ENCODE assay signal across 24 cellular contexts in genomic region chr12:122869207-122869973, GRCh38. TPM values are rescaled to one million over a fixed set of nuclear protein-coding genes. Genes with fewer than 3 reads are reported as not detected.
DNase-seq lines count a peak whose midpoint lies in the region; ATAC-seq and TF ChIP-seq lines count a peak whose summit lies in the region.
"Had no signal": no experiment of that assay in that cellular context is flagged by ENCODE, and none has a peak within 500 bp of the region (broad histone marks: within the 10 kb centered on the region; RNA-seq: fewer than 3 reads in every experiment).

No MANE protein-coding gene starts in this region.

- no peak overlapping the region for H3K27ac Mint-ChIP-seq in activated naive CD8-positive, alpha-beta T cell treated with anti-CD3 and anti-CD28 coated beads, Interleukin-2, amount 10 ng/mL, durations not matched to agents 7 days and 5 days
- H3K27ac Mint-ChIP-seq in activated naive CD8-positive, alpha-beta T cell treated with anti-CD3 and anti-CD28 coated beads, Interleukin-2, amount 50 U/mL, for 24 hours = no peak overlapping the region
- peak overlapping the region; percentile 26 to 87 (median 63) for H3K27ac Mint-ChIP-seq in immature natural killer cell
- H3K27ac Mint-ChIP-seq: mesothelial cell of epicardium had no signal

- no peak for TF ChIP-seq EP300 in stomach (IDR thresholded peaks at IDR 0.05)

- WGBS in stomach, 5 donors = 80 to 92% (median 91%) methylated on average over 8 of the region's 8 CpGs

- peaks cover 43% of the 10 kb centered on the region for H3K4me1 ChIP-seq in RWPE2 (ENCODE audit: insufficient read depth, poor library complexity, severe bottlenecking)
- peaks cover 69 to 99% (median 97%) of the 10 kb centered on the region in 4 donors for H3K4me1 ChIP-seq in stomach

- H3K4me3 ChIP-seq in RWPE2 (ENCODE audit: severe bottlenecking) (no peak overlapping the region), stomach (no peak overlapping the region)
- H3K4me3 ChIP-seq: body of pancreas, left lung, pancreas had no signal

- H3K27me3 Mint-ChIP-seq in activated naive CD8-positive, alpha-beta T cell treated with anti-CD3 and anti-CD28 coated beads, Interleukin-2, amount 10 ng/mL, durations not matched to agents 7 days and 5 days = no peaks in the 10 kb centered on the region
- peaks cover 3% of the 10 kb centered on the region for H3K27me3 Mint-ChIP-seq in activated naive CD8-positive, alpha-beta T cell treated with anti-CD3 and anti-CD28 coated beads, Interleukin-2, amount 50 U/mL, for 24 hours
- H3K27me3 Mint-ChIP-seq in immature natural killer cell (ENCODE audit: low read depth in 3 of 3) = peaks cover 12 to 30% (median 22%) of the 10 kb centered on the region in 3 donors

- TF ChIP-seq POLR2A in stomach (IDR thresholded peaks at IDR 0.05) = no peak

- POLR2A ChIA-PET in activated naive CD8-positive, alpha-beta T cell treated with anti-CD3 and anti-CD28 coated beads, Interleukin-2, amount 10 ng/mL, durations not matched to agents 7 days and 5 days (lab: Charles Lee) = interaction anchor here (0.7 kb wide), 2 partner anchors 373 to 973 kb away, joined by 3 read pairs; no protein-coding TSS in a partner anchor

- H3K36me3 Mint-ChIP-seq in activated naive CD8-positive, alpha-beta T cell treated with anti-CD3 and anti-CD28 coated beads, Interleukin-2, amount 10 ng/mL, durations not matched to agents 7 days and 5 days = peaks cover 28% of the 10 kb centered on the region
- peaks cover 30% of the 10 kb centered on the region for H3K36me3 Mint-ChIP-seq in activated naive CD8-positive, alpha-beta T cell treated with anti-CD3 and anti-CD28 coated beads, Interleukin-2, amount 50 U/mL, for 24 hours (ENCODE audit: low read depth)
- H3K36me3 Mint-ChIP-seq in immature natural killer cell = peaks cover 11 to 31% (median 11%) of the 10 kb centered on the region in 3 donors

- no peak for ATAC-seq in activated naive CD8-positive, alpha-beta T cell treated with anti-CD3 and anti-CD28 coated beads, Interleukin-2, amount 10 ng/mL, durations not matched to agents 7 days and 5 days (ENCODE audit: low read depth)
- ATAC-seq in activated naive CD8-positive, alpha-beta T cell treated with anti-CD3 and anti-CD28 coated beads, Interleukin-2, amount 50 U/mL, for 24 hours = no peak
- no peak for ATAC-seq in RWPE2 (ENCODE audit: low read depth)
- no peak for ATAC-seq in HG03442 (IDR thresholded peaks at IDR 0.05; ENCODE audit: unreplicated experiment)
- ATAC-seq: body of pancreas, esophagus mucosa, HCT116, left lung, pancreas had no signal

- intact Hi-C loops in stomach (cut with DNase I; ENCODE audit: low total_unique reads) = no loop called here

- no peaks in the 10 kb centered on the region for H3K9me3 Mint-ChIP-seq in activated naive CD8-positive, alpha-beta T cell treated with anti-CD3 and anti-CD28 coated beads, Interleukin-2, amount 10 ng/mL, durations not matched to agents 7 days and 5 days
- H3K9me3 Mint-ChIP-seq in activated naive CD8-positive, alpha-beta T cell treated with anti-CD3 and anti-CD28 coated beads, Interleukin-2, amount 50 U/mL, for 24 hours = no peaks in the 10 kb centered on the region
- H3K9me3 Mint-ChIP-seq in immature natural killer cell = no peaks in the 10 kb centered on the region
- H3K9me3 Mint-ChIP-seq: mesothelial cell of epicardium had no signal

- no peaks in the 10 kb centered on the region for H3K27me3 ChIP-seq in RWPE2 (ENCODE audit: insufficient read depth, poor library complexity, severe bottlenecking)
- H3K27me3 ChIP-seq in stomach = no peaks in the 10 kb centered on the region
- H3K27me3 ChIP-seq: body of pancreas, left lung, pancreas, upper lobe of left lung had no signal

- no peaks in the 10 kb centered on the region for H3K9me3 ChIP-seq in RWPE2 (ENCODE audit: severe bottlenecking)
- H3K9me3 ChIP-seq in stomach = no peaks in the 10 kb centered on the region
- H3K9me3 ChIP-seq: body of pancreas, left lung, pancreas, upper lobe of left lung had no signal

- H3K36me3 ChIP-seq in RWPE2 (ENCODE audit: low read depth) = peaks cover 70% of the 10 kb centered on the region
- H3K36me3 ChIP-seq in stomach = peaks cover 45 to 68% (median 64%) of the 10 kb centered on the region in 4 donors

- no peak for TF ChIP-seq CTCF in RWPE2 (IDR thresholded peaks at IDR 0.05; ENCODE audit: poor library complexity, severe bottlenecking)
- no peak for TF ChIP-seq CTCF in stomach (IDR thresholded peaks at IDR 0.05)

- H3K27ac ChIP-seq in RWPE2 (ENCODE audit: poor library complexity, severe bottlenecking) (peak overlapping the region; percentile 80), stomach (peak overlapping the region; percentile 32 to 91 (median 86))

- no peak overlapping the region for H3K4me3 Mint-ChIP-seq in activated naive CD8-positive, alpha-beta T cell treated with anti-CD3 and anti-CD28 coated beads, Interleukin-2, amount 10 ng/mL, durations not matched to agents 7 days and 5 days
- no peak overlapping the region for H3K4me3 Mint-ChIP-seq in activated naive CD8-positive, alpha-beta T cell treated with anti-CD3 and anti-CD28 coated beads, Interleukin-2, amount 50 U/mL, for 24 hours
- peak overlapping the region; percentile 25 to 99 (median 31) for H3K4me3 Mint-ChIP-seq in immature natural killer cell
- H3K4me3 Mint-ChIP-seq: mesothelial cell of epicardium had no signal

- DNase-seq in activated naive CD8-positive, alpha-beta T cell treated with anti-CD3 and anti-CD28 coated beads, Interleukin-2, amount 10 ng/mL, durations not matched to agents 7 days and 5 days = peak; percentile 3
- DNase-seq in activated naive CD8-positive, alpha-beta T cell treated with anti-CD3 and anti-CD28 coated beads, Interleukin-2, amount 50 U/mL, for 24 hours = no peak
- DNase-seq in RWPE2 (ENCODE audit: low spot score) = no peak
- no peak for DNase-seq in immature natural killer cell
- DNase-seq in stomach = peak; percentile 16
- no peak for DNase-seq in C1 segment of cervical spinal cord (lab: John Stamatoyannopoulos, UW)
- no peak for DNase-seq in activated CD8-positive, alpha-beta memory T cell treated with anti-CD3 and anti-CD28 coated beads, Interleukin-2, amount 50 U/mL, for 4 hours
- DNase-seq: activated CD4-positive, alpha-beta T cell treated with anti-CD3 and anti-CD28 coated beads, Interleukin-2, amount 50 U/mL, for 48 hours; body of pancreas; foreskin melanocyte; hippocampal formation; NCI-H1092; NCI-H2029; NCI-H2227 treated with DMSO at 0.1 percent for 48 hours; NCI-H69; stimulated activated CD4-positive, alpha-beta T cell treated with anti-CD3 and anti-CD28 coated beads, Interleukin-15, amount 100 ng/mL, for 24 hours; T-helper 9 cell had no signal

- H3K4me1 Mint-ChIP-seq in activated naive CD8-positive, alpha-beta T cell treated with anti-CD3 and anti-CD28 coated beads, Interleukin-2, amount 10 ng/mL, durations not matched to agents 7 days and 5 days = peaks cover 33% of the 10 kb centered on the region
- H3K4me1 Mint-ChIP-seq in activated naive CD8-positive, alpha-beta T cell treated with anti-CD3 and anti-CD28 coated beads, Interleukin-2, amount 50 U/mL, for 24 hours = peaks cover 55% of the 10 kb centered on the region
- H3K4me1 Mint-ChIP-seq in immature natural killer cell = peaks cover 60 to 67% of the 10 kb centered on the region in 2 donors

RNA-seq across cellular contexts. Expression of gene VPS37B, which starts 26.5 kb away (rescaled TPM):
- 10 to 100 TPM; 33.4 to 36.8 TPM for total RNA-seq in activated naive CD8-positive, alpha-beta T cell treated with anti-CD3 and anti-CD28 coated beads, Interleukin-2, amount 10 ng/mL, durations not matched to agents 7 days and 5 days
- polyA plus RNA-seq in immature natural killer cell = 10 to 100 TPM; 39.5 to 70.1 (median 43.6) TPM
- total RNA-seq in stomach = 100 to 1,000 TPM in 1 of 5 donors, 10 to 100 TPM in 4; 13.4 to 105 (median 68.5) TPM
- 10 to 100 TPM; 31.3 to 44.0 (median 37.1) TPM for polyA plus RNA-seq in stomach

RNA-seq across cellular contexts. Expression of gene HIP1R, which starts 34.1 kb away (rescaled TPM):
- total RNA-seq in activated naive CD8-positive, alpha-beta T cell treated with anti-CD3 and anti-CD28 coated beads, Interleukin-2, amount 10 ng/mL, durations not matched to agents 7 days and 5 days = 10 to 100 TPM; 54.7 to 57.8 TPM
- polyA plus RNA-seq in immature natural killer cell = 10 to 100 TPM in 1 of 3 donors, 1 to 10 TPM in 2; 4.4 to 14.6 (median 5.1) TPM
- total RNA-seq in stomach = 100 to 1,000 TPM in 4 of 5 donors, 10 to 100 TPM in 1; 67.6 to 395 (median 160) TPM
- polyA plus RNA-seq in stomach = 10 to 100 TPM; 52.1 to 69.6 (median 68.8) TPM

Comparison
In these comparisons a context has a peak if more than half of its experiments do, and no peak if none do; other contexts are left out.
1. DNase-seq: peak in activated naive CD8-positive, alpha-beta T cell treated with anti-CD3 and anti-CD28 coated beads, Interleukin-2, amount 10 ng/mL, durations not matched to agents 7 days and 5 days (single experiment) and stomach (single experiment); none in activated naive CD8-positive, alpha-beta T cell treated with anti-CD3 and anti-CD28 coated beads, Interleukin-2, amount 50 U/mL, for 24 hours (single experiment), RWPE2 (single experiment), immature natural killer cell (0 of 3), C1 segment of cervical spinal cord (0 of 14) and activated CD8-positive, alpha-beta memory T cell treated with anti-CD3 and anti-CD28 coated beads, Interleukin-2, amount 50 U/mL, for 4 hours (single experiment).
2. H3K27ac Mint-ChIP-seq: peak in immature natural killer cell (6 of 6); none in activated naive CD8-positive, alpha-beta T cell treated with anti-CD3 and anti-CD28 coated beads, Interleukin-2, amount 10 ng/mL, durations not matched to agents 7 days and 5 days (single experiment) and activated naive CD8-positive, alpha-beta T cell treated with anti-CD3 and anti-CD28 coated beads, Interleukin-2, amount 50 U/mL, for 24 hours (single experiment).
3. H3K4me3 Mint-ChIP-seq: peak in immature natural killer cell (5 of 5); none in activated naive CD8-positive, alpha-beta T cell treated with anti-CD3 and anti-CD28 coated beads, Interleukin-2, amount 10 ng/mL, durations not matched to agents 7 days and 5 days (single experiment) and activated naive CD8-positive, alpha-beta T cell treated with anti-CD3 and anti-CD28 coated beads, Interleukin-2, amount 50 U/mL, for 24 hours (single experiment).